8 cellular contexts compared by ENCODE assay signal in genomic region chr15:52019394-52020252, GRCh38. TPM values are rescaled to one million over a fixed set of nuclear protein-coding genes. Genes with fewer than 3 reads are reported as not detected.
DNase-seq lines count a peak whose midpoint lies in the region; ATAC-seq, FAIRE-seq and TF ChIP-seq lines count a peak whose summit lies in the region.

No MANE protein-coding gene starts in this region.

- H2AFZ ChIP-seq in HepG2 (ENCODE audit: low read length), result no peak overlapping the region

- H3K4me3 ChIP-seq in coronary artery (peak overlapping the region; percentile 85), HepG2 (replicated peaks in 1 of 3; ENCODE audit: insufficient read depth in 1 of 3, low read depth in 2 of 3, low read length in 3 of 3) (peak overlapping the region; percentile 62 to 99 (median 77))

- FAIRE-seq in HepG2 (lab: Jason Lieb, UNC), result no peak

- no peaks in the 10 kb centered on the region; a peak in 1 of 5 replicates for H3K27me3 ChIP-seq in HepG2 (ENCODE audit: control insufficient read depth in 1 of 2, insufficient read depth in 2 of 2, low read length in 2 of 2)

- 1% methylated on average over 15 of the region's 100 CpGs for WGBS in HepG2 (ENCODE audit: low lambda C conversion rate)

- intact Hi-C loops in HepG2 (cut with micrococcal nuclease; ENCODE audit: unreplicated experiment), result loop anchor here (2.0 kb wide), 2 partner anchors 37 to 59 kb away; no protein-coding TSS in a partner anchor

- in situ Hi-C loops in HepG2 (cut with HindIII; ENCODE audit: extremely low pct_ligation_motif_present, low pct_unique_long_range_greater_than_20kb), result no loop called here

- H3K9ac ChIP-seq in HepG2 (ENCODE audit: insufficient read depth, low read depth, low read length), result peak overlapping the region; percentile 99

- peaks cover 24% of the 10 kb centered on the region for H4K20me1 ChIP-seq in HepG2 (ENCODE audit: insufficient read depth, low read length)

- H3K27ac ChIP-seq in coronary artery (peak overlapping the region; percentile 97 to 99), HepG2 (ENCODE audit: extremely low read length, insufficient read depth, low read length) (peak overlapping the region; percentile 99)

- CTCF ChIA-PET in HepG2 (lab: Yijun Ruan, JAX; ENCODE audit: low intra/inter-chr PET ratio, low total read pairs), result no interaction called here

- peak; percentile 24 for DNase-seq in NCI-H2196 (lab: John Stamatoyannopoulos, UW; ENCODE audit: unreplicated experiment)
- DNase-seq in NCI-H2196 treated with DMSO at 0.1 percent for 48 hours (lab: John Stamatoyannopoulos, UW; ENCODE audit: unreplicated experiment), result no peak
- peak; percentile 39 for DNase-seq in NCI-H1105 treated with DMSO at 0.1 percent for 48 hours (lab: John Stamatoyannopoulos, UW)
- peak; percentile 80 for DNase-seq in activated CD4-positive, alpha-beta T cell treated with anti-CD3 and anti-CD28 coated beads for 48 hours
- peak; percentile 93 for DNase-seq in coronary artery (ENCODE audit: low spot score)
- DNase-seq in HepG2 (ENCODE audit: low spot score), result peak; percentile 75
- peak; percentile 45 for DNase-seq in stimulated activated CD4-positive, alpha-beta T cell treated with anti-CD3 and anti-CD28 coated beads, Interleukin-2, amount 100 ng/mL, for 4 hours (ENCODE audit: low read depth)

- H3K4me1 ChIP-seq in HepG2 (ENCODE audit: insufficient read depth, low read length), result peaks cover 46% of the 10 kb centered on the region

- H3K9me3 ChIP-seq in HepG2 (ENCODE audit: low read length), result no peaks in the 10 kb centered on the region

- peak overlapping the region; percentile 100 for H3K4me2 ChIP-seq in HepG2 (ENCODE audit: low read depth, low read length)

- peaks cover 55% of the 10 kb centered on the region for H3K79me2 ChIP-seq in HepG2 (ENCODE audit: insufficient read depth, low read length)

- POLR2A ChIA-PET in HepG2 (lab: Yijun Ruan, JAX), result interaction anchor here (0.7 to 2.9 kb wide), 15 partner anchors 10 to 712 kb away, joined by 3 to 36 read pairs (median 4); partner anchors contain the start of gene LEO1

- ATAC-seq in HG02642 (IDR thresholded peaks at IDR 0.05; ENCODE audit: poor library complexity, unreplicated experiment), result peak; percentile 61
- peak; percentile 87 for ATAC-seq in HepG2

- TF ChIP-seq RAD21 in HepG2 (CRISPR knock-in tag; IDR thresholded peaks at IDR 0.05), result no peak; the same call in 1 of the 2 replicates

- TSS peak; percentile 74 for BruUV-seq in HepG2 (replicated peaks; lab: Mats Ljungman, UMichigan)

- TF ChIP-seq CTCF in coronary artery (IDR thresholded peaks at IDR 0.05), result no peak
- no peak; the same call in 1 of the 2 replicates for TF ChIP-seq CTCF in HepG2 (CRISPR knock-in tag; IDR thresholded peaks at IDR 0.05)

- no peaks in the 10 kb centered on the region; a peak in 2 of 5 replicates for H3K36me3 ChIP-seq in HepG2 (replicated peaks in 1 of 2; ENCODE audit: control insufficient read depth in 1 of 2, insufficient read depth in 2 of 2, low read length in 2 of 2)

- peak; percentile 62 to 91; a peak in 3 of 4 replicates for TF ChIP-seq POLR2A in HepG2 (IDR thresholded peaks at IDR 0.05; ENCODE audit: insufficient read depth in 1 of 2, low read depth in 2 of 2, low read length in 2 of 2)

- no peak; a peak in 1 of 4 replicates for TF ChIP-seq EP300 in HepG2 (IDR thresholded peaks at IDR 0.05; ENCODE audit: low read depth in 2 of 2, low read length in 2 of 2)
- TF ChIP-seq EP300 in HepG2 (CRISPR knock-in tag; IDR thresholded peaks at IDR 0.05; ENCODE audit: borderline replicate concordance), result peak; percentile 40; the same call in 1 of the 2 replicates

TF ChIP-seq in HepG2, 621 proteins besides CTCF, POLR2A, EP300 and RAD21 (continues in another document):
- no peak; the same call in 1 of the 2 replicates for TF ChIP-seq MIER3 (CRISPR knock-in tag; IDR thresholded peaks at IDR 0.05; ENCODE audit: borderline replicate concordance)
- no peak for TF ChIP-seq PHF5A (CRISPR knock-in tag; IDR thresholded peaks at IDR 0.05; ENCODE audit: low read depth, unreplicated experiment)
- TF ChIP-seq ZEB1 (IDR thresholded peaks at IDR 0.05; ENCODE audit: insufficient replicate concordance, low read depth), result no peak
- no peak for TF ChIP-seq CREB3 (CRISPR knock-in tag; IDR thresholded peaks at IDR 0.05)
- TF ChIP-seq TP53 (CRISPR knock-in tag; conservative IDR thresholded peaks at IDR 0.05), result no peak
- TF ChIP-seq ZNF282 (IDR thresholded peaks at IDR 0.05; ENCODE audit: partially characterized antibody), result no peak
- TF ChIP-seq ZNF800 (CRISPR knock-in tag; IDR thresholded peaks at IDR 0.05), result no peak

RNA-seq across cellular contexts. Expression of gene MAPK6, which starts 0.6 kb away (rescaled TPM):
- total RNA-seq in HepG2 (2016; rRNA removed; fragmentation: Illumina TruSeq; extraction: Trizol), result 99.7 and 188 TPM in 2 replicates
- 19.1 and 23.2 TPM in 2 replicates for total RNA-seq in HepG2 (2016; cell fraction: cytosol; rRNA removed; fragmentation: Illumina TruSeq; extraction: Trizol; ENCODE audit: low read depth)
- 102 and 181 TPM in 2 replicates for total RNA-seq in HepG2 (2016; cell fraction: insoluble cytoplasmic fraction; rRNA removed; fragmentation: Illumina TruSeq; extraction: Trizol)
- total RNA-seq in HepG2 (2016; cell fraction: membrane; rRNA removed; fragmentation: Illumina TruSeq; extraction: Trizol), result 106 and 120 TPM in 2 replicates
- 59.2 and 61.8 TPM in 2 replicates for total RNA-seq in HepG2 (2016; cell fraction: nucleus; rRNA removed; fragmentation: Illumina TruSeq; extraction: Trizol)
- polyA plus RNA-seq in HepG2 (2011; rRNA removed), result 72.5 and 89.5 TPM in 2 replicates
- polyA plus RNA-seq in HepG2 (2011; cell fraction: cytosol; rRNA removed), result 38.7 and 59.9 TPM in 2 replicates
- polyA plus RNA-seq in HepG2 (2011; cell fraction: nucleus; rRNA removed), result 17.3 and 27.5 TPM in 2 replicates
- 88.0 and 112 TPM in 2 replicates for polyA plus RNA-seq in HepG2 (2012)
- polyA plus RNA-seq in HepG2 (2016; cell fraction: cytosol; fragmentation: Illumina TruSeq; extraction: Trizol; ENCODE audit: low read depth), result 10.3 and 11.1 TPM in 2 replicates
- polyA plus RNA-seq in HepG2 (2016; cell fraction: insoluble cytoplasmic fraction; fragmentation: Illumina TruSeq; extraction: Trizol; ENCODE audit: low read depth), result 125 and 127 TPM in 2 replicates
- polyA plus RNA-seq in HepG2 (2016; cell fraction: membrane; fragmentation: Illumina TruSeq; extraction: Trizol; ENCODE audit: low read depth), result 48.4 and 51.8 TPM in 2 replicates
- polyA plus RNA-seq in HepG2 (2016; cell fraction: nucleus; fragmentation: Illumina TruSeq; extraction: Trizol; ENCODE audit: insufficient read depth, low read depth), result 46.4 and 50.6 TPM in 2 replicates
- polyA minus RNA-seq in HepG2 (2011; rRNA and poly(A)+ RNA removed; ENCODE audit: low replicate concordance), result 21.4 and 67.1 TPM in 2 replicates
- 105 and 119 TPM in 2 replicates for polyA minus RNA-seq in HepG2 (2011; cell fraction: cytosol; rRNA and poly(A)+ RNA removed)
- polyA minus RNA-seq in HepG2 (2011; cell fraction: nucleus; rRNA and poly(A)+ RNA removed), result 83.8 and 92.4 TPM in 2 replicates

RNA-seq across cellular contexts. Expression of gene LEO1, which starts 48.0 kb away (rescaled TPM):
- 60.3 and 103 TPM in 2 replicates for total RNA-seq in HepG2 (2016; rRNA removed; fragmentation: Illumina TruSeq; extraction: Trizol)
- total RNA-seq in HepG2 (2016; cell fraction: cytosol; rRNA removed; fragmentation: Illumina TruSeq; extraction: Trizol; ENCODE audit: low read depth), result 5.4 and 6.7 TPM in 2 replicates
- total RNA-seq in HepG2 (2016; cell fraction: insoluble cytoplasmic fraction; rRNA removed; fragmentation: Illumina TruSeq; extraction: Trizol), result 59.6 and 98.8 TPM in 2 replicates
- 11.8 and 15.6 TPM in 2 replicates for total RNA-seq in HepG2 (2016; cell fraction: membrane; rRNA removed; fragmentation: Illumina TruSeq; extraction: Trizol)
- total RNA-seq in HepG2 (2016; cell fraction: nucleus; rRNA removed; fragmentation: Illumina TruSeq; extraction: Trizol), result 31.2 and 37.2 TPM in 2 replicates
- 14.8 and 17.0 TPM in 2 replicates for polyA plus RNA-seq in HepG2 (2011; rRNA removed)
- 5.5 and 8.8 TPM in 2 replicates for polyA plus RNA-seq in HepG2 (2011; cell fraction: cytosol; rRNA removed)
- 6.2 and 9.5 TPM in 2 replicates for polyA plus RNA-seq in HepG2 (2011; cell fraction: nucleus; rRNA removed)
- 53.1 and 82.9 TPM in 2 replicates for polyA plus RNA-seq in HepG2 (2012)
- polyA plus RNA-seq in HepG2 (2016; cell fraction: cytosol; fragmentation: Illumina TruSeq; extraction: Trizol; ENCODE audit: low read depth), result 1.7 and 2.5 TPM in 2 replicates
- 95.3 and 96.1 TPM in 2 replicates for polyA plus RNA-seq in HepG2 (2016; cell fraction: insoluble cytoplasmic fraction; fragmentation: Illumina TruSeq; extraction: Trizol; ENCODE audit: low read depth)
- 3.5 and 5.3 TPM in 2 replicates for polyA plus RNA-seq in HepG2 (2016; cell fraction: membrane; fragmentation: Illumina TruSeq; extraction: Trizol; ENCODE audit: low read depth)
- polyA plus RNA-seq in HepG2 (2016; cell fraction: nucleus; fragmentation: Illumina TruSeq; extraction: Trizol; ENCODE audit: insufficient read depth, low read depth), result 34.7 and 39.3 TPM in 2 replicates
- polyA minus RNA-seq in HepG2 (2011; rRNA and poly(A)+ RNA removed; ENCODE audit: low replicate concordance), result 4.3 TPM in 2 replicates
- polyA minus RNA-seq in HepG2 (2011; cell fraction: cytosol; rRNA and poly(A)+ RNA removed), result 14.5 and 17.0 TPM in 2 replicates
- polyA minus RNA-seq in HepG2 (2011; cell fraction: nucleus; rRNA and poly(A)+ RNA removed), result 22.8 and 38.7 TPM in 2 replicates
